8 cellular contexts compared by ENCODE assay signal in the genomic region with DNA sequence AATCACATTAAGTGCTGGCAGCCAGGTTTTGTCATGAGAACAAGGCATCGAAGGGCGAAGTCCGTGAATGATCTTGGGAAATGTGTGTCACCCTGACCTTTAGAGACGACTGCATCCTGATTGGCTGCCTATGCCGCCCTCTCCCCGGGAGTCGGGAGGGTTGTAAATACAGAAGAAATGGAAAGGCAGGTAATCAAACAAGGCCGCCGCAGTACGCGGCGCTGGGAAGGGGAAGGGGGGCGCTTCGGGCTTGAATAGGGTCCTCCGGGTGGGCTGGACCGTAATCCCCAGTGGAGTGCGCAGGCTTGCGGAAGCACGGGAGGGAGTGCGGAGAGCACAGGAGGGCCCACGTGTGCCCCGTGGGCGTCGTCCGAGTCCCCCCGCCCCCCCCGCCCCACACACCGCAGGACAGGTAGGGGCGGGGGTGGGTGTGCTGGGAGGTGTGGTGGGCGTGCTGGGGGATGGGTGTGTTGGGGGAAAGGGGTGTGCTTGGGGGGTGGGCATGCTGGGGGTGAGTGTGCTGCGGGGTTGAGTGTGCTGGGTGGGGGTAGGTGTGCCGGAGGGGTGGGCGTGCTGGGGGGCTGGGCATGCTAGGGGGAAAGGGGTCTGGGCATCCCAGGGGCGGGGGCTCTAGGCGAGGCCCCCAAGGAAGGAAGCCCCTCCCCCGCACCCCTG.
DNase-seq lines count a peak whose midpoint lies in the region; ATAC-seq and TF ChIP-seq lines count a peak whose summit lies in the region.

No MANE protein-coding gene starts in this region.

- TF ChIP-seq CTCF in GM12865 (IDR thresholded peaks at IDR 0.05; ENCODE audit: insufficient read depth, low read depth, low read length, missing control alignments) (no peak), fibroblast of mammary gland (conservative IDR thresholded peaks at IDR 0.05; ENCODE audit: control insufficient read depth, insufficient read depth, low read depth, low read length) (no peak), thoracic aorta (IDR thresholded peaks at IDR 0.05) (no peak)

- H3K36me3 ChIP-seq in neuron (ENCODE audit: insufficient read depth, low read length) (no peaks in the 10 kb centered on the region), thoracic aorta (no peaks in the 10 kb centered on the region)

- H2AFZ ChIP-seq in neuron (ENCODE audit: low read depth, low read length): no peak overlapping the region

- H3K4me3 ChIP-seq in GM12865 (ENCODE audit: low read depth, low read length) (peak overlapping the region; percentile 88), fibroblast of mammary gland (ENCODE audit: control insufficient read depth, low read depth, low read length) (peak overlapping the region; percentile 83), neuron (ENCODE audit: low read length) (peak overlapping the region; percentile 91), thoracic aorta (peak overlapping the region; percentile 88)

- H3K27ac ChIP-seq in thoracic aorta: peak overlapping the region; percentile 94

- H3K27me3 ChIP-seq in neuron (ENCODE audit: insufficient read depth, low read length): no peaks in the 10 kb centered on the region
- H3K27me3 ChIP-seq in thoracic aorta (replicated peaks; ENCODE audit: insufficient read depth): no peaks in the 10 kb centered on the region

- H3K9me3 ChIP-seq in neuron (ENCODE audit: low read length) (no peaks in the 10 kb centered on the region), thoracic aorta (no peaks in the 10 kb centered on the region)

- peak; percentile 46 for DNase-seq in GM12865 (ENCODE audit: low read depth)
- peak; percentile 17 for DNase-seq in NCI-H510A (lab: John Stamatoyannopoulos, UW)
- peak; percentile 77 to 81 for DNase-seq in activated T-cell treated with anti-CD3 and anti-CD28 coated beads, Interleukin-2, amount 50 U/mL, for 48 hours
- DNase-seq in fibroblast of mammary gland (ENCODE audit: low read depth): peak; percentile 69
- DNase-seq in thoracic aorta (ENCODE audit: low spot score): peak; percentile 45
- no peak for DNase-seq in OCI-M1 (lab: John Stamatoyannopoulos, UW)

- peak; percentile 31 for ATAC-seq in thoracic aorta (ENCODE audit: insufficient number of reproducible peaks, low FRiP score, low read depth)
- no peak for ATAC-seq in HG03354 (IDR thresholded peaks at IDR 0.05; ENCODE audit: poor library complexity, severe bottlenecking, unreplicated experiment)

- H3K4me1 ChIP-seq in neuron (ENCODE audit: insufficient read depth, low read length): peaks cover 17% of the 10 kb centered on the region
- peaks cover 12 to 38% of the 10 kb centered on the region in 2 donors for H3K4me1 ChIP-seq in thoracic aorta (ENCODE audit: control insufficient read depth in 1 of 2, low read depth in 2 of 2)
